In genomic region chr14:71021347-71022014, GRCh38 we compare ENCODE assay signal across 13 cellular contexts.
DNase-seq lines count a peak whose midpoint lies in the region; ATAC-seq and TF ChIP-seq lines count a peak whose summit lies in the region.
"Had no signal": no experiment of that assay in that cellular context is flagged by ENCODE, and none has a peak within 500 bp of the region (broad histone marks: within the 10 kb centered on the region; RNA-seq: fewer than 3 reads in every experiment).

No MANE protein-coding gene starts in this region.

- H3K36me3 Mint-ChIP-seq in CD4-positive, CD25-positive, alpha-beta regulatory T cell: peaks cover 56% of the 10 kb centered on the region
- peaks cover 58% of the 10 kb centered on the region for H3K36me3 Mint-ChIP-seq in HFFc6 (ENCODE audit: low read depth)
- H3K36me3 Mint-ChIP-seq in activated naive CD8-positive, alpha-beta T cell treated with anti-CD3 and anti-CD28 coated beads, Interleukin-2, amount 50 U/mL, for 24 hours (ENCODE audit: low read depth): peaks cover 54% of the 10 kb centered on the region

- H3K4me3 Mint-ChIP-seq in CD4-positive, CD25-positive, alpha-beta regulatory T cell: peak overlapping the region in 3 of 4 donors; percentile 13 to 49 (median 49)
- H3K4me3 Mint-ChIP-seq in HFFc6: peak overlapping the region; percentile 70
- H3K4me3 Mint-ChIP-seq in activated naive CD8-positive, alpha-beta T cell treated with anti-CD3 and anti-CD28 coated beads, Interleukin-2, amount 50 U/mL, for 24 hours: no peak overlapping the region

- H3K27me3 ChIP-seq in CD4-positive, CD25-positive, alpha-beta regulatory T cell (ENCODE audit: control insufficient read depth, insufficient read depth, low read length): no peaks in the 10 kb centered on the region
- H3K27me3 ChIP-seq in testis: no peaks in the 10 kb centered on the region
- H3K27me3 ChIP-seq: colonic mucosa had no signal

- ATAC-seq in CD4-positive, CD25-positive, alpha-beta regulatory T cell (ENCODE audit: low read depth in 2 of 2): no peak
- ATAC-seq in activated naive CD8-positive, alpha-beta T cell treated with anti-CD3 and anti-CD28 coated beads, Interleukin-2, amount 50 U/mL, for 24 hours: peak; percentile 63
- no peak for ATAC-seq in GM21367 (IDR thresholded peaks at IDR 0.05; ENCODE audit: unreplicated experiment)
- ATAC-seq: K562 had no signal

- TF ChIP-seq CTCF in HFFc6 (IDR thresholded peaks at IDR 0.05) (no peak), testis (IDR thresholded peaks at IDR 0.05) (no peak)

- intact Hi-C loops in testis (cut with DNase I; ENCODE audit: low total_unique reads): no loop called here

- TF ChIP-seq POLR2A in testis (IDR thresholded peaks at IDR 0.05): no peak

- peaks cover 11% of the 10 kb centered on the region for H3K4me1 ChIP-seq in CD4-positive, CD25-positive, alpha-beta regulatory T cell (ENCODE audit: control insufficient read depth, insufficient read depth, low read length, poor library complexity, severe bottlenecking)
- no peaks in the 10 kb centered on the region for H3K4me1 ChIP-seq in testis
- H3K4me1 ChIP-seq: colonic mucosa had no signal

- 51 to 84% methylated on average over 1 of the region's 1 CpG for WGBS in testis, 2 donors

- no peaks in the 10 kb centered on the region for H3K27me3 Mint-ChIP-seq in CD4-positive, CD25-positive, alpha-beta regulatory T cell
- peaks cover 2% of the 10 kb centered on the region; the same call in 1 of the 2 replicates for H3K27me3 Mint-ChIP-seq in HFFc6 (ENCODE audit: insufficient read depth)
- no peaks in the 10 kb centered on the region for H3K27me3 Mint-ChIP-seq in activated naive CD8-positive, alpha-beta T cell treated with anti-CD3 and anti-CD28 coated beads, Interleukin-2, amount 50 U/mL, for 24 hours

- peak overlapping the region in 2 of 3 donors; percentile 21 to 55 for H3K27ac Mint-ChIP-seq in CD4-positive, CD25-positive, alpha-beta regulatory T cell
- H3K27ac Mint-ChIP-seq in HFFc6: peak overlapping the region; percentile 73
- H3K27ac Mint-ChIP-seq in activated naive CD8-positive, alpha-beta T cell treated with anti-CD3 and anti-CD28 coated beads, Interleukin-2, amount 50 U/mL, for 24 hours: peak overlapping the region; percentile 68

- H3K27ac ChIP-seq in CD4-positive, CD25-positive, alpha-beta regulatory T cell (ENCODE audit: insufficient read depth, low read length, poor library complexity, severe bottlenecking): no peak overlapping the region
- H3K27ac ChIP-seq in testis: no peak overlapping the region
- H3K27ac ChIP-seq: colonic mucosa had no signal

- peaks cover 83% of the 10 kb centered on the region for H3K36me3 ChIP-seq in CD4-positive, CD25-positive, alpha-beta regulatory T cell (ENCODE audit: control insufficient read depth, insufficient read depth, low read length)
- no peaks in the 10 kb centered on the region for H3K36me3 ChIP-seq in testis (ENCODE audit: low read depth, missing control alignments)
- H3K36me3 ChIP-seq: colonic mucosa had no signal

- H3K4me3 ChIP-seq in CD4-positive, CD25-positive, alpha-beta regulatory T cell (ENCODE audit: low read depth, low read length): peak overlapping the region; percentile 8
- H3K4me3 ChIP-seq in testis: no peak overlapping the region
- H3K4me3 ChIP-seq: colonic mucosa, K562 had no signal

- peaks cover 34 to 56% (median 43%) of the 10 kb centered on the region in 4 donors for H3K4me1 Mint-ChIP-seq in CD4-positive, CD25-positive, alpha-beta regulatory T cell
- peaks cover 42% of the 10 kb centered on the region for H3K4me1 Mint-ChIP-seq in HFFc6 (ENCODE audit: low read depth)
- peaks cover 36% of the 10 kb centered on the region for H3K4me1 Mint-ChIP-seq in activated naive CD8-positive, alpha-beta T cell treated with anti-CD3 and anti-CD28 coated beads, Interleukin-2, amount 50 U/mL, for 24 hours

- no peak for DNase-seq in CD4-positive, CD25-positive, alpha-beta regulatory T cell
- DNase-seq in HFFc6 (peak; percentile 90), myocyte (ENCODE audit: low read depth) (peak; percentile 57), DMS 273 treated with DMSO at 0.1 percent for 48 hours (lab: John Stamatoyannopoulos, UW) (no peak), NCI-H510A (lab: John Stamatoyannopoulos, UW) (no peak), testis (no peak)
- DNase-seq in activated naive CD8-positive, alpha-beta T cell treated with anti-CD3 and anti-CD28 coated beads, Interleukin-2, amount 50 U/mL, for 24 hours: no peak
- DNase-seq: activated CD4-positive, alpha-beta T cell treated with anti-CD3 and anti-CD28 coated beads, Interleukin-2, amount 50 U/mL, for 48 hours; colonic mucosa; GF-D8; posterior cingulate gyrus had no signal

- H3K9me3 Mint-ChIP-seq in CD4-positive, CD25-positive, alpha-beta regulatory T cell: peaks cover 0 to 14% (median 1%) of the 10 kb centered on the region in 7 donors
- H3K9me3 Mint-ChIP-seq in HFFc6: peaks cover 22% of the 10 kb centered on the region
- H3K9me3 Mint-ChIP-seq in activated naive CD8-positive, alpha-beta T cell treated with anti-CD3 and anti-CD28 coated beads, Interleukin-2, amount 50 U/mL, for 24 hours: peaks cover 7% of the 10 kb centered on the region

- H3K9me3 ChIP-seq in CD4-positive, CD25-positive, alpha-beta regulatory T cell (ENCODE audit: control insufficient read depth in 2 of 2, low read length in 2 of 2): no peaks in the 10 kb centered on the region
- no peaks in the 10 kb centered on the region for H3K9me3 ChIP-seq in testis
- H3K9me3 ChIP-seq: colonic mucosa had no signal

Comparison
In these comparisons a context has a peak if more than half of its experiments do, and no peak if none do; other contexts are left out.
1. DNase-seq: peak in HFFc6 (single experiment) and myocyte (single experiment); none in CD4-positive, CD25-positive, alpha-beta regulatory T cell (0 of 3), activated naive CD8-positive, alpha-beta T cell treated with anti-CD3 and anti-CD28 coated beads, Interleukin-2, amount 50 U/mL, for 24 hours (single experiment), DMS 273 treated with DMSO at 0.1 percent for 48 hours (single experiment), NCI-H510A (single experiment) and testis (single experiment).
2. Peak in every context shown above with its lines, with median percentiles within 50 percentile points of each other: H3K27ac Mint-ChIP-seq.